ENCODE assay signal across 12 cellular contexts in the genomic region with DNA sequence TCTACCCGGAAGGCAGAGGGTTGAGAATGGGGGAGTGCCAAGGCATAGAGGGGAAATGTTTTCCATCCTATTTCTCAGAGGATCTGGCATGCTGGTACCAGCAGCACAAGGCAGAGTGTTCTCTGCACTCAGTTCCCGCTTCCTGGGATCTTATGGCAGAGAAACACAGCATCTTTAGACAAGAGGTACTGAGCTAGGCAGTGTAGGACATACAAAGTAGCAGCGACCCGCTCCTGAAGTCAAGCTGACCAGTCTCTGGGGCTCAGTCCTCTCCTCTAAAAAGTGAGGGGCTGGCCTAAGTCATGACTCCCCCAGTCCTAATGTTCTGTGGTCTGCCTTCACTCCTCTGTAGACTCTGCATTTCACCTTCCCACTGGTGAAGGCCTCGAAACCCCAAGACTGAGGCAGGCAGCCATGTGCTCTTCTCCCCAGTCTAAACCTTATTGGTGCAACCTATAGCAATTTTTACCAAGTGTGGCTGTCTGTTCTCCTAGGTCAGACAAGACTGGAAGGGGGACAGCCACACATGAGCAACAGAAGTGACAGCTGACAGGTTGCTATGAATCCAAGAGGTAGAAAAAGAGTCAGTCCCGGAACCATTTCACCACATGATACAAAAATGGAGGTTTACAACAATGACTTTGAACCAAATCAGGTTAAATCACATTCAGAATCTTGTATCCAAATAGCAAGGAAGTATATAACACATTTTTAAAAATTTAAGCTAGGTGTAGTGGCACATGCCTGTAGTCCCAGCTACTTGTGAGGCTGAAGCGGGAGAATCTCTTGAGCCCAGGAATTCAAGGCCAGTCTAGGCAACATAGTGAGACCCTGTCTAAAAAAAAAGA. TPM values are rescaled to one million over a fixed set of nuclear protein-coding genes. Genes with fewer than 3 reads are reported as not detected.
DNase-seq lines count a peak whose midpoint lies in the region; ATAC-seq and TF ChIP-seq lines count a peak whose summit lies in the region.
"Had no signal": no experiment of that assay in that cellular context is flagged by ENCODE, and none has a peak within 500 bp of the region (broad histone marks: within the 10 kb centered on the region; RNA-seq: fewer than 3 reads in every experiment).

No MANE protein-coding gene starts in this region.

- WGBS in suprapubic skin, result 82% methylated on average over 7 of the region's 7 CpGs

- H3K36me3 ChIP-seq in suprapubic skin, result peaks cover 17% of the 10 kb centered on the region

- TF ChIP-seq EP300 in suprapubic skin (IDR thresholded peaks at IDR 0.05), result no peak

- peak overlapping the region; percentile 92 for H3K4me3 Mint-ChIP-seq in activated naive CD4-positive, alpha-beta T cell treated with anti-CD3 and anti-CD28 coated beads for 36 hours
- H3K4me3 Mint-ChIP-seq in activated CD4-positive, alpha-beta memory T cell treated with anti-CD3 and anti-CD28 coated beads for 36 hours, result peak overlapping the region; percentile 92

- no peaks in the 10 kb centered on the region for H3K27me3 ChIP-seq in suprapubic skin
- H3K27me3 ChIP-seq: thyroid gland had no signal

- CTCF ChIA-PET in activated naive CD4-positive, alpha-beta T cell treated with anti-CD3 and anti-CD28 coated beads for 36 hours (lab: Charles Lee), result interaction anchor here (2.4 to 7.2 kb wide), 4 partner anchors 6 to 22 kb away, joined by 12 to 108 read pairs (median 22); a partner anchor contains a TSS
- CTCF ChIA-PET in activated CD4-positive, alpha-beta memory T cell treated with anti-CD3 and anti-CD28 coated beads for 36 hours (lab: Charles Lee), result interaction anchor here (1.2 to 7.2 kb wide), 3 partner anchors 7 to 22 kb away, joined by 5 to 45 read pairs (median 40); a partner anchor contains a TSS

- H3K4me1 ChIP-seq in suprapubic skin, result peaks cover 43% of the 10 kb centered on the region

- ATAC-seq in GM19023 (IDR thresholded peaks at IDR 0.05; ENCODE audit: unreplicated experiment), result no peak
- ATAC-seq in HG03432 (IDR thresholded peaks at IDR 0.05; ENCODE audit: unreplicated experiment), result no peak

- H3K9me3 ChIP-seq in suprapubic skin, result no peaks in the 10 kb centered on the region
- H3K9me3 ChIP-seq: thyroid gland had no signal

- peaks cover 23% of the 10 kb centered on the region for H3K4me1 Mint-ChIP-seq in activated naive CD4-positive, alpha-beta T cell treated with anti-CD3 and anti-CD28 coated beads for 36 hours (ENCODE audit: low read depth)
- H3K4me1 Mint-ChIP-seq in activated CD4-positive, alpha-beta memory T cell treated with anti-CD3 and anti-CD28 coated beads for 36 hours (ENCODE audit: low read depth), result peaks cover 33% of the 10 kb centered on the region

- peak overlapping the region; percentile 99 for H3K27ac Mint-ChIP-seq in activated naive CD4-positive, alpha-beta T cell treated with anti-CD3 and anti-CD28 coated beads for 36 hours
- peak overlapping the region; percentile 98 for H3K27ac Mint-ChIP-seq in activated CD4-positive, alpha-beta memory T cell treated with anti-CD3 and anti-CD28 coated beads for 36 hours

- DNase-seq in activated naive CD4-positive, alpha-beta T cell treated with anti-CD3 and anti-CD28 coated beads for 36 hours, result peak; percentile 54
- DNase-seq in activated naive CD4-positive, alpha-beta T cell (lab: John Stamatoyannopoulos, UW), result no peak
- DNase-seq in activated CD4-positive, alpha-beta memory T cell treated with anti-CD3 and anti-CD28 coated beads for 36 hours, result peak; percentile 50
- DNase-seq in islet precursor cell (peak; percentile 56), suprapubic skin (ENCODE audit: low spot score in 2 of 2) (no peak), UCSD-AML1 (lab: John Stamatoyannopoulos, UW; ENCODE audit: unreplicated experiment) (no peak)
- DNase-seq: NCI-H1436, T1000, thyroid gland had no signal

- H3K9me3 Mint-ChIP-seq in activated naive CD4-positive, alpha-beta T cell treated with anti-CD3 and anti-CD28 coated beads for 36 hours, result no peaks in the 10 kb centered on the region
- H3K9me3 Mint-ChIP-seq in activated CD4-positive, alpha-beta memory T cell treated with anti-CD3 and anti-CD28 coated beads for 36 hours, result no peaks in the 10 kb centered on the region

- peak overlapping the region; percentile 4 for H3K4me3 ChIP-seq in suprapubic skin
- H3K4me3 ChIP-seq: thyroid gland had no signal

- intact Hi-C loops in activated naive CD4-positive, alpha-beta T cell treated with anti-CD3 and anti-CD28 coated beads for 36 hours (cut with micrococcal nuclease), result loop anchor here (2.0 to 10.0 kb wide), 9 partner anchors 179 to 1425 kb away; a partner anchor contains a TSS
- intact Hi-C loops in activated CD4-positive, alpha-beta memory T cell treated with anti-CD3 and anti-CD28 coated beads for 36 hours (cut with micrococcal nuclease), result loop anchor here (5.0 to 10.0 kb wide), 5 partner anchors 177 to 1502 kb away; a partner anchor contains a TSS

- no peak for TF ChIP-seq CTCF in suprapubic skin (IDR thresholded peaks at IDR 0.05)

- no peaks in the 10 kb centered on the region for H3K27me3 Mint-ChIP-seq in activated naive CD4-positive, alpha-beta T cell treated with anti-CD3 and anti-CD28 coated beads for 36 hours (ENCODE audit: low read depth)
- H3K27me3 Mint-ChIP-seq in activated CD4-positive, alpha-beta memory T cell treated with anti-CD3 and anti-CD28 coated beads for 36 hours, result no peaks in the 10 kb centered on the region

- H3K27ac ChIP-seq in suprapubic skin, result peak overlapping the region; percentile 65
- H3K27ac ChIP-seq: C4-2B, thyroid gland had no signal

- TF ChIP-seq POLR2A in suprapubic skin (IDR thresholded peaks at IDR 0.05), result no peak

- peaks cover 61% of the 10 kb centered on the region for H3K36me3 Mint-ChIP-seq in activated naive CD4-positive, alpha-beta T cell treated with anti-CD3 and anti-CD28 coated beads for 36 hours (ENCODE audit: low read depth)
- H3K36me3 Mint-ChIP-seq in activated CD4-positive, alpha-beta memory T cell treated with anti-CD3 and anti-CD28 coated beads for 36 hours, result peaks cover 75% of the 10 kb centered on the region

- POLR2A ChIA-PET in activated CD4-positive, alpha-beta memory T cell treated with anti-CD3 and anti-CD28 coated beads for 36 hours (lab: Charles Lee), result interaction anchor here (0.7 to 18.5 kb wide), 11 partner anchors 1 to 1498 kb away, joined by 3 to 1114 read pairs (median 6); a partner anchor contains a TSS

RNA-seq across cellular contexts. Expression of a gene that starts 11.4 kb away (rescaled TPM):
- total RNA-seq in activated naive CD4-positive, alpha-beta T cell treated with anti-CD3 and anti-CD28 coated beads for 36 hours, result 10 to 100 TPM; 18.5 to 20.0 TPM
- total RNA-seq in activated CD4-positive, alpha-beta memory T cell treated with anti-CD3 and anti-CD28 coated beads for 36 hours, result 10 to 100 TPM; 21.6 to 22.7 TPM
- 10 to 100 TPM in 2 of 4 donors, 1 to 10 TPM in 2; 6.8 to 26.9 (median 12.4) TPM for total RNA-seq in suprapubic skin

RNA-seq across cellular contexts. Expression of a gene that starts 12.0 kb away (rescaled TPM):
- 10 to 100 TPM; 76.6 to 76.9 TPM for total RNA-seq in activated naive CD4-positive, alpha-beta T cell treated with anti-CD3 and anti-CD28 coated beads for 36 hours
- 100 to 1,000 TPM; 113 to 114 TPM for total RNA-seq in activated CD4-positive, alpha-beta memory T cell treated with anti-CD3 and anti-CD28 coated beads for 36 hours
- 10 to 100 TPM; 33.8 to 48.3 (median 40.3) TPM for total RNA-seq in suprapubic skin

RNA-seq across cellular contexts. Expression of a gene that starts 59.3 kb away (rescaled TPM):
- not detected for total RNA-seq in activated naive CD4-positive, alpha-beta T cell treated with anti-CD3 and anti-CD28 coated beads for 36 hours
- total RNA-seq in activated CD4-positive, alpha-beta memory T cell treated with anti-CD3 and anti-CD28 coated beads for 36 hours, result under 1 TPM; 0.17 to 0.22 TPM
- not detected for total RNA-seq in suprapubic skin

Comparison
In these comparisons a context has a peak if more than half of its experiments do, and no peak if none do; other contexts are left out.
1. DNase-seq: peak in activated naive CD4-positive, alpha-beta T cell treated with anti-CD3 and anti-CD28 coated beads for 36 hours (single experiment), activated CD4-positive, alpha-beta memory T cell treated with anti-CD3 and anti-CD28 coated beads for 36 hours (single experiment) and islet precursor cell (single experiment); none in activated naive CD4-positive, alpha-beta T cell (0 of 4), suprapubic skin (0 of 2) and UCSD-AML1 (single experiment).